In the genomic region with DNA sequence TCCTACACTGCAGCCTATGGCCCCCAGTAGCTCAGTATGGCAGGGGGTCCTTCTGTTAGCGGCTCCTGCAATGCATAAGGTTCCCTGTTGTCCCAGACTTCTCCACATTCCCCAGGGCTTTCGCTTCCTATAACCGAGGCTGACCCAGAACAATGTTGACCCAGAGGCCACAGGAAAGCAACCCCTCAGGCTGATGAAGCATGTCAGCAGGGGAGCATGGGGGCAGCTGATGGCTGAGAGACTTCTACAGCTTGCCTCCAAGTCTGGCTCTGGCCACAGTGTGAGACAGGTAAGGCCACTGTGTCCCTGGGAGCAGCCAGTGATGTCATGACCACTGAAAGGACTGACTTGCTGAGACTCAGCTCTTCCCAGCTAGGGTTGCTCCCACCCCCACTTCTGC, we compare ENCODE assay signal across 1 cellular context.
TF ChIP-seq lines count a peak whose summit lies in the region.

No MANE protein-coding gene starts in this region.

TF ChIP-seq in GM23338, 12 proteins besides CTCF, POLR2A, EP300 and RAD21 (continued from another document):
- TF ChIP-seq, protein P1, sequence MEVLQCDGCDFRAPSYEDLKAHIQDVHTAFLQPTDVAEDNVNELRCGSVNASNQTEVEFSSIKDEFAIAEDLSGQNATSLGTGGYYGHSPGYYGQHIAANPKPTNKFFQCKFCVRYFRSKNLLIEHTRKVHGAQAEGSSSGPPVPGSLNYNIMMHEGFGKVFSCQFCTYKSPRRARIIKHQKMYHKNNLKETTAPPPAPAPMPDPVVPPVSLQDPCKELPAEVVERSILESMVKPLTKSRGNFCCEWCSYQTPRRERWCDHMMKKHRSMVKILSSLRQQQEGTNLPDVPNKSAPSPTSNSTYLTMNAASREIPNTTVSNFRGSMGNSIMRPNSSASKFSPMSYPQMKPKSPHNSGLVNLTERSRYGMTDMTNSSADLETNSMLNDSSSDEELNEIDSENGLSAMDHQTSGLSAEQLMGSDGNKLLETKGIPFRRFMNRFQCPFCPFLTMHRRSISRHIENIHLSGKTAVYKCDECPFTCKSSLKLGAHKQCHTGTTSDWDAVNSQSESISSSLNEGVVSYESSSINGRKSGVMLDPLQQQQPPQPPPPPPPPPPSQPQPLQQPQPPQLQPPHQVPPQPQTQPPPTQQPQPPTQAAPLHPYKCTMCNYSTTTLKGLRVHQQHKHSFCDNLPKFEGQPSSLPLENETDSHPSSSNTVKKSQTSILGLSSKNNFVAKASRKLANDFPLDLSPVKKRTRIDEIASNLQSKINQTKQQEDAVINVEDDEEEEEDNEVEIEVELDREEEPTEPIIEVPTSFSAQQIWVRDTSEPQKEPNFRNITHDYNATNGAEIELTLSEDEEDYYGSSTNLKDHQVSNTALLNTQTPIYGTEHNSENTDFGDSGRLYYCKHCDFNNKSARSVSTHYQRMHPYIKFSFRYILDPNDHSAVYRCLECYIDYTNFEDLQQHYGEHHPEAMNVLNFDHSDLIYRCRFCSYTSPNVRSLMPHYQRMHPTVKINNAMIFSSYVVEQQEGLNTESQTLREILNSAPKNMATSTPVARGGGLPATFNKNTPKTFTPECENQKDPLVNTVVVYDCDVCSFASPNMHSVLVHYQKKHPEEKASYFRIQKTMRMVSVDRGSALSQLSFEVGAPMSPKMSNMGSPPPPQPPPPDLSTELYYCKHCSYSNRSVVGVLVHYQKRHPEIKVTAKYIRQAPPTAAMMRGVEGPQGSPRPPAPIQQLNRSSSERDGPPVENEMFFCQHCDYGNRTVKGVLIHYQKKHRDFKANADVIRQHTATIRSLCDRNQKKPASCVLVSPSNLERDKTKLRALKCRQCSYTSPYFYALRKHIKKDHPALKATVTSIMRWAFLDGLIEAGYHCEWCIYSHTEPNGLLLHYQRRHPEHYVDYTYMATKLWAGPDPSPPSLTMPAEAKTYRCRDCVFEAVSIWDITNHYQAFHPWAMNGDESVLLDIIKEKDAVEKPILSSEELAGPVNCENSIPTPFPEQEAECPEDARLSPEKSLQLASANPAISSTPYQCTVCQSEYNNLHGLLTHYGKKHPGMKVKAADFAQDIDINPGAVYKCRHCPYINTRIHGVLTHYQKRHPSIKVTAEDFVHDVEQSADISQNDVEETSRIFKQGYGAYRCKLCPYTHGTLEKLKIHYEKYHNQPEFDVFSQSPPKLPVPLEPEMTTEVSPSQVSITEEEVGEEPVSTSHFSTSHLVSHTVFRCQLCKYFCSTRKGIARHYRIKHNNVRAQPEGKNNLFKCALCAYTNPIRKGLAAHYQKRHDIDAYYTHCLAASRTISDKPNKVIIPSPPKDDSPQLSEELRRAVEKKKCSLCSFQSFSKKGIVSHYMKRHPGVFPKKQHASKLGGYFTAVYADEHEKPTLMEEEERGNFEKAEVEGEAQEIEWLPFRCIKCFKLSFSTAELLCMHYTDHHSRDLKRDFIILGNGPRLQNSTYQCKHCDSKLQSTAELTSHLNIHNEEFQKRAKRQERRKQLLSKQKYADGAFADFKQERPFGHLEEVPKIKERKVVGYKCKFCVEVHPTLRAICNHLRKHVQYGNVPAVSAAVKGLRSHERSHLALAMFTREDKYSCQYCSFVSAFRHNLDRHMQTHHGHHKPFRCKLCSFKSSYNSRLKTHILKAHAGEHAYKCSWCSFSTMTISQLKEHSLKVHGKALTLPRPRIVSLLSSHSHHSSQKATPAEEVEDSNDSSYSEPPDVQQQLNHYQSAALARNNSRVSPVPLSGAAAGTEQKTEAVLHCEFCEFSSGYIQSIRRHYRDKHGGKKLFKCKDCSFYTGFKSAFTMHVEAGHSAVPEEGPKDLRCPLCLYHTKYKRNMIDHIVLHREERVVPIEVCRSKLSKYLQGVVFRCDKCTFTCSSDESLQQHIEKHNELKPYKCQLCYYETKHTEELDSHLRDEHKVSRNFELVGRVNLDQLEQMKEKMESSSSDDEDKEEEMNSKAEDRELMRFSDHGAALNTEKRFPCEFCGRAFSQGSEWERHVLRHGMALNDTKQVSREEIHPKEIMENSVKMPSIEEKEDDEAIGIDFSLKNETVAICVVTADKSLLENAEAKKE (CRISPR knock-in tag; IDR thresholded peaks at IDR 0.05), result no peak
- no peak for TF ChIP-seq EZH2 (IDR thresholded peaks at IDR 0.05; ENCODE audit: low read depth, unreplicated experiment)
- no peak for TF ChIP-seq ZNF114 (CRISPR knock-in tag; IDR thresholded peaks at IDR 0.05)
- no peak for TF ChIP-seq JUNB (IDR thresholded peaks at IDR 0.05; ENCODE audit: unreplicated experiment)
- no peak for TF ChIP-seq STAT1 (IDR thresholded peaks at IDR 0.05; ENCODE audit: unreplicated experiment)
- TF ChIP-seq EZH2phosphoT487 (IDR thresholded peaks at IDR 0.05; ENCODE audit: unreplicated experiment), result no peak
- TF ChIP-seq, protein P2, sequence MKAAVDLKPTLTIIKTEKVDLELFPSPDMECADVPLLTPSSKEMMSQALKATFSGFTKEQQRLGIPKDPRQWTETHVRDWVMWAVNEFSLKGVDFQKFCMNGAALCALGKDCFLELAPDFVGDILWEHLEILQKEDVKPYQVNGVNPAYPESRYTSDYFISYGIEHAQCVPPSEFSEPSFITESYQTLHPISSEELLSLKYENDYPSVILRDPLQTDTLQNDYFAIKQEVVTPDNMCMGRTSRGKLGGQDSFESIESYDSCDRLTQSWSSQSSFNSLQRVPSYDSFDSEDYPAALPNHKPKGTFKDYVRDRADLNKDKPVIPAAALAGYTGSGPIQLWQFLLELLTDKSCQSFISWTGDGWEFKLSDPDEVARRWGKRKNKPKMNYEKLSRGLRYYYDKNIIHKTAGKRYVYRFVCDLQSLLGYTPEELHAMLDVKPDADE (IDR thresholded peaks at IDR 0.05), result no peak
- TF ChIP-seq NANOG (IDR thresholded peaks at IDR 0.05; ENCODE audit: borderline replicate concordance), result no peak
- TF ChIP-seq, protein P3, sequence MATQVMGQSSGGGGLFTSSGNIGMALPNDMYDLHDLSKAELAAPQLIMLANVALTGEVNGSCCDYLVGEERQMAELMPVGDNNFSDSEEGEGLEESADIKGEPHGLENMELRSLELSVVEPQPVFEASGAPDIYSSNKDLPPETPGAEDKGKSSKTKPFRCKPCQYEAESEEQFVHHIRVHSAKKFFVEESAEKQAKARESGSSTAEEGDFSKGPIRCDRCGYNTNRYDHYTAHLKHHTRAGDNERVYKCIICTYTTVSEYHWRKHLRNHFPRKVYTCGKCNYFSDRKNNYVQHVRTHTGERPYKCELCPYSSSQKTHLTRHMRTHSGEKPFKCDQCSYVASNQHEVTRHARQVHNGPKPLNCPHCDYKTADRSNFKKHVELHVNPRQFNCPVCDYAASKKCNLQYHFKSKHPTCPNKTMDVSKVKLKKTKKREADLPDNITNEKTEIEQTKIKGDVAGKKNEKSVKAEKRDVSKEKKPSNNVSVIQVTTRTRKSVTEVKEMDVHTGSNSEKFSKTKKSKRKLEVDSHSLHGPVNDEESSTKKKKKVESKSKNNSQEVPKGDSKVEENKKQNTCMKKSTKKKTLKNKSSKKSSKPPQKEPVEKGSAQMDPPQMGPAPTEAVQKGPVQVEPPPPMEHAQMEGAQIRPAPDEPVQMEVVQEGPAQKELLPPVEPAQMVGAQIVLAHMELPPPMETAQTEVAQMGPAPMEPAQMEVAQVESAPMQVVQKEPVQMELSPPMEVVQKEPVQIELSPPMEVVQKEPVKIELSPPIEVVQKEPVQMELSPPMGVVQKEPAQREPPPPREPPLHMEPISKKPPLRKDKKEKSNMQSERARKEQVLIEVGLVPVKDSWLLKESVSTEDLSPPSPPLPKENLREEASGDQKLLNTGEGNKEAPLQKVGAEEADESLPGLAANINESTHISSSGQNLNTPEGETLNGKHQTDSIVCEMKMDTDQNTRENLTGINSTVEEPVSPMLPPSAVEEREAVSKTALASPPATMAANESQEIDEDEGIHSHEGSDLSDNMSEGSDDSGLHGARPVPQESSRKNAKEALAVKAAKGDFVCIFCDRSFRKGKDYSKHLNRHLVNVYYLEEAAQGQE (IDR thresholded peaks at IDR 0.05; ENCODE audit: unreplicated experiment), result no peak
- no peak for TF ChIP-seq CREB1 (CRISPR knock-in tag; IDR thresholded peaks at IDR 0.05; ENCODE audit: low read depth)
- TF ChIP-seq POLR2AphosphoS5 (IDR thresholded peaks at IDR 0.05; ENCODE audit: low read depth), result no peak
